In the genomic region with DNA sequence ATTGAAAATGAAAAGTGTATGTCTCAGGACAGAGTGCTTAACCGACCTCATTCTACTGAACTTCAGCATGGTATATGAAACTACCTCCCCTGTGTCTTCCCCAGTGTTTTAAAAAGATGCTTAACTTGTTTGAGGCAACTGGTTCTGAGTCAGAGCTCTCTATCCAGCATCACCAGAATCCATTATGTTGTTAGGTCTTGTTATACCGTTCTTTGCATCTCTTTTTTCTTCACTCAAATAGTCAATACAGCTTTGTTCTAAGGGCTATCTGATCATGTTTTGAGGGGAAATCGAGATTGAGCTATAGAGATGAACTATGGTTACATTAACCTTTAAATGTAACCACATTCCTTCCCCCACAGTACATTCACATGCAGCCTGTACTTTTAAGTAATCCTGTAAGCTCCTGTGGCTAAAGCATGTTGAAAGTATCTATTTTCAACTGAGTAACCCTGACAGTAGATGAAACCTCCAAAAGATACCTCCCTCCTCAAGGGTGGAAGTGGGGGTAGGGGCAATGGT, we compare ENCODE assay signal across 9 cellular contexts.
A peak's percentile ranks its signal among the peaks of the same experiment; 100 is the strongest.
DNase-seq lines count a peak whose midpoint lies in the region; ATAC-seq and TF ChIP-seq lines count a peak whose summit lies in the region.
"Had no signal": no experiment of that assay in that cellular context is flagged by ENCODE, and none has a peak within 500 bp of the region (broad histone marks: within the 10 kb centered on the region; RNA-seq: fewer than 3 reads in every experiment).

No MANE protein-coding gene starts in this region.

- no peaks in the 10 kb centered on the region for H3K27me3 ChIP-seq in adipocyte (replicated peaks; ENCODE audit: control insufficient read depth, insufficient read depth, low read length)
- no peaks in the 10 kb centered on the region for H3K27me3 ChIP-seq in foreskin keratinocyte

- no peaks in the 10 kb centered on the region for H3K9me3 ChIP-seq in adipocyte (ENCODE audit: control insufficient read depth, low read length)

- in situ Hi-C loops in GM13977 (cut with MboI; ENCODE audit: low pct_unique_long_range_greater_than_20kb, low sequenced_read_pairs, unreplicated experiment), result no loop called here

- no peak overlapping the region for H3K9ac ChIP-seq in adipocyte (ENCODE audit: low read length)

- TF ChIP-seq CTCF in GM13977 (IDR thresholded peaks at IDR 0.05; ENCODE audit: extremely low read depth, insufficient read depth, missing control alignments), result no peak
- no peak for TF ChIP-seq CTCF in foreskin keratinocyte (conservative IDR thresholded peaks at IDR 0.05)

- H3K4me3 ChIP-seq in adipocyte (ENCODE audit: low read length), result no peak overlapping the region

- ATAC-seq in GM21381 (IDR thresholded peaks at IDR 0.05; ENCODE audit: unreplicated experiment), result peak; percentile 43
- peak; percentile 41 for ATAC-seq in HG03159 (IDR thresholded peaks at IDR 0.05; ENCODE audit: unreplicated experiment)
- no peak for ATAC-seq in foreskin keratinocyte
- ATAC-seq: effector memory CD8-positive, alpha-beta T cell had no signal

- DNase-seq in GM13977 (ENCODE audit: low spot score) (peak; percentile 21), adipocyte (ENCODE audit: low read depth) (peak; percentile 17), foreskin keratinocyte (no peak), HuH-7 (ENCODE audit: low spot score) (no peak), NAMALWA (ENCODE audit: low spot score) (no peak)
- DNase-seq in stimulated activated CD4-positive, alpha-beta T cell treated with anti-CD3 and anti-CD28 coated beads, Interleukin-4, amount 100 ng/mL, for 1 hour, result no peak
- DNase-seq: effector memory CD8-positive, alpha-beta T cell had no signal

- H3K36me3 ChIP-seq in adipocyte (ENCODE audit: control insufficient read depth, insufficient read depth, low read length, severe bottlenecking), result no peaks in the 10 kb centered on the region

- H3K4me1 ChIP-seq in adipocyte (ENCODE audit: control insufficient read depth, insufficient read depth, low read length) (no peaks in the 10 kb centered on the region), foreskin keratinocyte (no peaks in the 10 kb centered on the region)

- no peak overlapping the region for H3K27ac ChIP-seq in foreskin keratinocyte

Comparison
In these comparisons a context has a peak if more than half of its experiments do, and no peak if none do; other contexts are left out.
1. DNase-seq: peak in GM13977 (single experiment) and adipocyte (single experiment); none in foreskin keratinocyte (0 of 2), HuH-7 (single experiment), NAMALWA (single experiment) and stimulated activated CD4-positive, alpha-beta T cell treated with anti-CD3 and anti-CD28 coated beads, Interleukin-4, amount 100 ng/mL, for 1 hour (single experiment).